ENCODE assay signal across 19 cellular contexts in genomic region chr4:38519671-38520070, GRCh38.
A peak's percentile ranks its signal among the peaks of the same experiment; 100 is the strongest.
DNase-seq lines count a peak whose midpoint lies in the region; ATAC-seq and TF ChIP-seq lines count a peak whose summit lies in the region.
"Had no signal": no experiment of that assay in that cellular context is flagged by ENCODE, and none has a peak within 500 bp of the region (broad histone marks: within the 10 kb centered on the region; RNA-seq: fewer than 3 reads in every experiment).

No MANE protein-coding gene starts in this region.

- H3K36me3 ChIP-seq in CD8-positive, alpha-beta memory T cell (ENCODE audit: insufficient read depth, low read length), result no peaks in the 10 kb centered on the region
- H3K36me3 ChIP-seq in neural progenitor cell, result no peaks in the 10 kb centered on the region

- no peaks in the 10 kb centered on the region for H3K9me3 Mint-ChIP-seq in CD8-positive, alpha-beta memory T cell
- H3K9me3 Mint-ChIP-seq in neural progenitor cell, result peaks cover 5% of the 10 kb centered on the region
- no peaks in the 10 kb centered on the region for H3K9me3 Mint-ChIP-seq in T-helper 2 cell treated with Interferon-gamma antibody and Interleukin-4, amounts not matched to agents 5 μg/mL and 100 μg/mL, for 36 hours

- H3K9ac ChIP-seq in neural progenitor cell, result no peak overlapping the region

- peaks cover 16 to 46% (median 22%) of the 10 kb centered on the region in 3 donors for H3K36me3 Mint-ChIP-seq in CD8-positive, alpha-beta memory T cell
- no peaks in the 10 kb centered on the region for H3K36me3 Mint-ChIP-seq in neural progenitor cell
- no peaks in the 10 kb centered on the region for H3K36me3 Mint-ChIP-seq in T-helper 2 cell treated with Interferon-gamma antibody and Interleukin-4, amounts not matched to agents 5 μg/mL and 100 μg/mL, for 36 hours (ENCODE audit: low read depth)

- H3K79me2 ChIP-seq in neural progenitor cell (ENCODE audit: low read depth), result no peaks in the 10 kb centered on the region

- H3K27ac Mint-ChIP-seq in CD8-positive, alpha-beta memory T cell, result peak overlapping the region in 6 of 8 donors; percentile 0 to 86 (median 8)
- peak overlapping the region; percentile 9 for H3K27ac Mint-ChIP-seq in neural progenitor cell
- no peak overlapping the region for H3K27ac Mint-ChIP-seq in T-helper 2 cell treated with Interferon-gamma antibody and Interleukin-4, amounts not matched to agents 5 μg/mL and 100 μg/mL, for 36 hours

- H3K27me3 ChIP-seq in CD8-positive, alpha-beta memory T cell (ENCODE audit: insufficient read depth, low read length, poor library complexity, severe bottlenecking), result no peaks in the 10 kb centered on the region
- H3K27me3 ChIP-seq in neural progenitor cell, result no peaks in the 10 kb centered on the region

- peaks cover 21% of the 10 kb centered on the region for H3K4me1 ChIP-seq in CD8-positive, alpha-beta memory T cell (ENCODE audit: insufficient read depth, low read length)
- H3K4me1 ChIP-seq in neural progenitor cell, result no peaks in the 10 kb centered on the region

- no peak overlapping the region for H3K4me3 ChIP-seq in CD8-positive, alpha-beta memory T cell (ENCODE audit: low read length)
- no peak overlapping the region for H3K4me3 ChIP-seq in neural progenitor cell
- H3K4me3 ChIP-seq: A549 had no signal

- no peak overlapping the region for H3K27ac ChIP-seq in CD8-positive, alpha-beta memory T cell (ENCODE audit: low read depth, low read length)
- no peak overlapping the region for H3K27ac ChIP-seq in neural progenitor cell
- H3K27ac ChIP-seq: A549 had no signal

- H4K20me1 ChIP-seq in neural progenitor cell (ENCODE audit: low read depth), result no peaks in the 10 kb centered on the region

- H3K4me1 Mint-ChIP-seq in CD8-positive, alpha-beta memory T cell, result peaks cover 46 to 73% (median 56%) of the 10 kb centered on the region in 3 donors
- H3K4me1 Mint-ChIP-seq in neural progenitor cell, result peaks cover 12% of the 10 kb centered on the region
- H3K4me1 Mint-ChIP-seq in T-helper 2 cell treated with Interferon-gamma antibody and Interleukin-4, amounts not matched to agents 5 μg/mL and 100 μg/mL, for 36 hours (ENCODE audit: low read depth), result peaks cover 10% of the 10 kb centered on the region

- H3K27me3 Mint-ChIP-seq in CD8-positive, alpha-beta memory T cell, result no peaks in the 10 kb centered on the region
- H3K27me3 Mint-ChIP-seq in neural progenitor cell (ENCODE audit: insufficient read depth, low read depth), result no peaks in the 10 kb centered on the region
- H3K27me3 Mint-ChIP-seq in T-helper 2 cell treated with Interferon-gamma antibody and Interleukin-4, amounts not matched to agents 5 μg/mL and 100 μg/mL, for 36 hours (ENCODE audit: low read depth), result peaks cover 31% of the 10 kb centered on the region

- POLR2A ChIA-PET in CD8-positive, alpha-beta memory T cell (lab: Charles Lee), result no interaction called here

- TF ChIP-seq CTCF in neural progenitor cell (IDR thresholded peaks at IDR 0.05), result no peak

- DNase-seq in Ammon's horn (ENCODE audit: low spot score), result peak; percentile 68
- DNase-seq in CD8-positive, alpha-beta memory T cell, result no peak
- DNase-seq in globus pallidus (ENCODE audit: low spot score), result peak; percentile 47
- no peak for DNase-seq in neural progenitor cell (ENCODE audit: low spot score)
- DNase-seq in T-helper 2 cell treated with Interferon-gamma antibody and Interleukin-4, amounts not matched to agents 5 μg/mL and 100 μg/mL, for 36 hours (ENCODE audit: low spot score), result no peak
- DNase-seq in DMS53 treated with DMSO at 0.1 percent for 48 hours (lab: John Stamatoyannopoulos, UW; ENCODE audit: unreplicated experiment), result no peak
- DNase-seq: Calu3; DMS53; H7; IMR-90; Karpas-422; MM.1S; NCI-H187; NCI-H69; NK-92 treated with Interleukin-12 subunit alpha and Interleukin-12 subunit beta, amount 100 ng/mL, for 24 hours; RPMI8226; SIG-M5 had no signal

- no peak overlapping the region for H3K4me2 ChIP-seq in neural progenitor cell
- H3K4me2 ChIP-seq: A549 had no signal

- no peaks in the 10 kb centered on the region for H3K9me3 ChIP-seq in CD8-positive, alpha-beta memory T cell (ENCODE audit: low read length)
- no peaks in the 10 kb centered on the region for H3K9me3 ChIP-seq in neural progenitor cell (ENCODE audit: low read depth)
- H3K9me3 ChIP-seq: A549 had no signal

- CTCF ChIA-PET in CD8-positive, alpha-beta memory T cell (lab: Charles Lee), result interaction anchor here (2.0 kb wide), 1 partner anchor 340 kb away, joined by 5 read pairs; no protein-coding TSS in a partner anchor

- no peaks in the 10 kb centered on the region for H3F3A ChIP-seq in neural progenitor cell (ENCODE audit: low read depth)

- H3K4me3 Mint-ChIP-seq in CD8-positive, alpha-beta memory T cell, result no peak overlapping the region
- no peak overlapping the region for H3K4me3 Mint-ChIP-seq in neural progenitor cell
- no peak overlapping the region for H3K4me3 Mint-ChIP-seq in T-helper 2 cell treated with Interferon-gamma antibody and Interleukin-4, amounts not matched to agents 5 μg/mL and 100 μg/mL, for 36 hours

- peak overlapping the region; percentile 69 for H2AFZ ChIP-seq in neural progenitor cell (replicated peaks)

- no peak for ATAC-seq in HG03196 (IDR thresholded peaks at IDR 0.05; ENCODE audit: unreplicated experiment)
- ATAC-seq: A549 had no signal

Comparison
In these comparisons a context has a peak if more than half of its experiments do, and no peak if none do; other contexts are left out.
1. DNase-seq: peak in Ammon's horn (single experiment) and globus pallidus (single experiment); none in CD8-positive, alpha-beta memory T cell (0 of 5), neural progenitor cell (single experiment), T-helper 2 cell treated with Interferon-gamma antibody and Interleukin-4, amounts not matched to agents 5 μg/mL and 100 μg/mL, for 36 hours (single experiment) and DMS53 treated with DMSO at 0.1 percent for 48 hours (single experiment).